In the genomic region with DNA sequence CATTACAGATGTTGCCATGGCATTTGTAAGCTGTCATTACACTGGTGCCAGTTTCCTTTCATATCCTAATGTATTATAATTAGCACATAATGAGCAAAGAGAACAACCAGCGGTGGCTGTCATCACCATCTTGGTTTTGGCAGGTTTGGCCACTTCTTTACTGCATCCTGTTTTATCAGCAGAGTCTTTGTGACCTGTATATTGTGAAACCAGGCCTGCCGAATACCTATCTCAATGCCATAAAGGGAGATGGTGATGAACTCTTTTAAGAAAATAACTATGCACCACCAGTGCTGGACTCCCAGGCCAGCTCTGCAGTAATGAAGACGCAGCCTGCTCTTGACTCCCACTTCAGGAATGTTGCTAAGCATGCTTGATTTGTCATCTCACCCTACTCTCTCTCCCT, we compare ENCODE assay signal across 19 cellular contexts.
DNase-seq lines count a peak whose midpoint lies in the region; ATAC-seq, FAIRE-seq and TF ChIP-seq lines count a peak whose summit lies in the region.
"Had no signal": no experiment of that assay in that cellular context is flagged by ENCODE, and none has a peak within 500 bp of the region (broad histone marks: within the 10 kb centered on the region; RNA-seq: fewer than 3 reads in every experiment).

No MANE protein-coding gene starts in this region.

- H3F3A ChIP-seq in GM23248 (ENCODE audit: insufficient read depth): no peaks in the 10 kb centered on the region

- peak; percentile 99 for ATAC-seq in foreskin keratinocyte
- ATAC-seq in left lobe of liver: no peak
- no peak for ATAC-seq in GM21529 (IDR thresholded peaks at IDR 0.05; ENCODE audit: unreplicated experiment)
- ATAC-seq: activated CD8-positive, alpha-beta T cell treated with anti-CD3 and anti-CD28 coated beads, Interleukin-2, amount 10 ng/mL, durations not matched to agents 7 days and 5 days had no signal

- no peak overlapping the region for H3K4me2 ChIP-seq in GM23248 (ENCODE audit: unreplicated experiment)
- H3K4me2 ChIP-seq in trophoblast cell (ENCODE audit: low read length): no peak overlapping the region
- H3K4me2 ChIP-seq: SK-N-SH had no signal

- H4K20me1 ChIP-seq in GM23248 (ENCODE audit: insufficient read depth): no peaks in the 10 kb centered on the region

- H3K27me3 ChIP-seq in GM23248 (replicated peaks; ENCODE audit: insufficient read depth) (no peaks in the 10 kb centered on the region), foreskin keratinocyte (no peaks in the 10 kb centered on the region), trophoblast cell (ENCODE audit: insufficient read depth, low read length) (no peaks in the 10 kb centered on the region)
- H3K27me3 ChIP-seq: testis had no signal

- H3K79me1 ChIP-seq in trophoblast cell (ENCODE audit: low read length): peaks cover 21% of the 10 kb centered on the region

- DNase-seq in GM23248: peak; percentile 79
- peak; percentile 10 for DNase-seq in T1000 (lab: John Stamatoyannopoulos, UW)
- peak; percentile 93 to 95 for DNase-seq in foreskin keratinocyte
- peak; percentile 92 to 95 for DNase-seq in trophoblast cell
- no peak for DNase-seq in left lobe of liver (ENCODE audit: low spot score)
- DNase-seq in OCI-M1 (lab: John Stamatoyannopoulos, UW): no peak
- no peak for DNase-seq in GM12891 (ENCODE audit: insufficient read length, low spot score)
- DNase-seq: activated CD8-positive, alpha-beta T cell treated with anti-CD3 and anti-CD28 coated beads, Interleukin-2, amount 10 ng/mL, durations not matched to agents 7 days and 5 days; aorta; dermis blood vessel endothelial cell; NCI-H1105; retina; SK-N-SH; stimulated activated CD4-positive, alpha-beta T cell treated with anti-CD3 and anti-CD28 coated beads, Interleukin-1b, Interleukin-23, amount 100 ng/mL, for 48 hours had no signal

- no peak overlapping the region for H3K23ac ChIP-seq in trophoblast cell (ENCODE audit: low read length)

- H3K18ac ChIP-seq in trophoblast cell (ENCODE audit: low read length): no peak overlapping the region

- H3K9me3 ChIP-seq in GM23248 (ENCODE audit: low read depth) (no peaks in the 10 kb centered on the region), trophoblast cell (ENCODE audit: insufficient read depth, low read depth, low read length) (no peaks in the 10 kb centered on the region)
- H3K9me3 ChIP-seq: SK-N-SH, testis had no signal

- no peak overlapping the region for H2AK5ac ChIP-seq in trophoblast cell (ENCODE audit: low read length)

- peak overlapping the region; percentile 93 for H2BK12ac ChIP-seq in trophoblast cell (ENCODE audit: low read length)

- peaks cover 14% of the 10 kb centered on the region for H3K4me1 ChIP-seq in GM23248 (ENCODE audit: insufficient read depth)
- H3K4me1 ChIP-seq in foreskin keratinocyte: no peaks in the 10 kb centered on the region
- peaks cover 3 to 13% of the 10 kb centered on the region in 2 experiments for H3K4me1 ChIP-seq in trophoblast cell (ENCODE audit: control insufficient read depth in 1 of 2, insufficient read depth in 2 of 2, low read length in 2 of 2)
- H3K4me1 ChIP-seq: testis had no signal

- peak overlapping the region; percentile 57 for H2BK5ac ChIP-seq in trophoblast cell (ENCODE audit: low read depth, low read length, poor library complexity)

- no peaks in the 10 kb centered on the region for H3K36me3 ChIP-seq in GM23248 (ENCODE audit: low read depth)
- no peaks in the 10 kb centered on the region for H3K36me3 ChIP-seq in trophoblast cell (ENCODE audit: control insufficient read depth in 1 of 2, insufficient read depth in 2 of 2, low read length in 2 of 2)

- H3K9ac ChIP-seq in GM23248 (no peak overlapping the region), trophoblast cell (ENCODE audit: low read length) (no peak overlapping the region)
- H3K9ac ChIP-seq: SK-N-SH had no signal

- no peak overlapping the region for H4K12ac ChIP-seq in trophoblast cell (ENCODE audit: low read depth, low read length)

- TF ChIP-seq CTCF in foreskin keratinocyte (conservative IDR thresholded peaks at IDR 0.05): no peak

- 12 to 14% methylated on average over 3 of the region's 3 CpGs for WGBS in GM23248 (ENCODE audit: low coverage in 1 of 2, low lambda C conversion rate in 2 of 2, missing lambda C conversion rate in 2 of 2), 2 experiments
- WGBS in trophoblast cell (ENCODE audit: extremely low coverage, insufficient coverage, insufficient read length): no CpG with 5 or more reads among the region's 3 CpGs

- no peak overlapping the region for H4K8ac ChIP-seq in trophoblast cell (ENCODE audit: low read depth, low read length)

- in situ Hi-C loops in GM23248 (cut with MboI): no loop called here

- no peaks in the 10 kb centered on the region for H3K9me2 ChIP-seq in GM23248 (ENCODE audit: insufficient read depth)
- H3K9me2 ChIP-seq: SK-N-SH had no signal

- no peaks in the 10 kb centered on the region for H3K79me2 ChIP-seq in GM23248 (ENCODE audit: insufficient read depth)
- no peaks in the 10 kb centered on the region for H3K79me2 ChIP-seq in trophoblast cell (ENCODE audit: control insufficient read depth, insufficient read depth, low read length, poor library complexity)

- FAIRE-seq in GM12891 (lab: Jason Lieb, UNC): no peak
- FAIRE-seq: GM12892, TTC549 had no signal

- H3K4me3 ChIP-seq in GM23248 (no peak overlapping the region), trophoblast cell (ENCODE audit: low read depth, low read length) (no peak overlapping the region)
- H3K4me3 ChIP-seq: testis had no signal

- H2BK120ac ChIP-seq in trophoblast cell (ENCODE audit: insufficient read depth, low read length, poor library complexity): peak overlapping the region; percentile 79

- H4K91ac ChIP-seq in trophoblast cell (ENCODE audit: low read depth, low read length): no peak overlapping the region

- H3K4ac ChIP-seq in trophoblast cell (ENCODE audit: low read depth, low read length): no peak overlapping the region

- no peak overlapping the region for H3K27ac ChIP-seq in GM23248
- no peak overlapping the region for H3K27ac ChIP-seq in foreskin keratinocyte
- H3K27ac ChIP-seq in trophoblast cell (ENCODE audit: low read depth, low read length): peak overlapping the region; percentile 24
- H3K27ac ChIP-seq: C4-2B, testis had no signal

- H2AFZ ChIP-seq in GM23248 (no peak overlapping the region), trophoblast cell (ENCODE audit: insufficient read depth, low read length, poor library complexity) (no peak overlapping the region)

- TF ChIP-seq POLR2A in GM12891 (IDR thresholded peaks at IDR 0.05; ENCODE audit: low read depth, low read length): no peak

- no peak overlapping the region for H3K14ac ChIP-seq in trophoblast cell (ENCODE audit: low read length)

TF ChIP-seq in GM12891, 5 proteins besides CTCF, POLR2A, EP300 and RAD21:
- no peak for TF ChIP-seq POLR2AphosphoS5 (IDR thresholded peaks at IDR 0.05; ENCODE audit: low read depth, low read length)
- no peak for TF ChIP-seq PAX5 (IDR thresholded peaks at IDR 0.05; ENCODE audit: insufficient read depth, low read length, severe bottlenecking)
- no peak for TF ChIP-seq POU2F2 (IDR thresholded peaks at IDR 0.05; ENCODE audit: low read depth, low read length)
- TF ChIP-seq TAF1 (IDR thresholded peaks at IDR 0.05; ENCODE audit: low read depth, low read length): no peak
- TF ChIP-seq SPI1 (IDR thresholded peaks at IDR 0.05; ENCODE audit: low read depth, low read length): no peak

Comparison
In these comparisons a context has a peak if more than half of its experiments do, and no peak if none do; other contexts are left out.
1. DNase-seq: peak in GM23248 (single experiment), T1000 (single experiment), foreskin keratinocyte (2 of 2) and trophoblast cell (2 of 2); none in left lobe of liver (single experiment), OCI-M1 (single experiment) and GM12891 (single experiment).